In genomic region chr1:228777211-228777610, GRCh38 we compare ENCODE assay signal across 34 cellular contexts.
"Had no signal": no experiment of that assay in that cellular context is flagged by ENCODE, and none has a peak within 500 bp of the region (broad histone marks: within the 10 kb centered on the region; RNA-seq: fewer than 3 reads in every experiment).

No MANE protein-coding gene starts in this region.

- H3K27me3 ChIP-seq: MG63 had no signal

- H3K4me3 ChIP-seq: MG63 had no signal

- H3K9me3 ChIP-seq: MG63 had no signal

- DNase-seq: Karpas-422, Kasumi-1, MG63, MM.1S, MV-4-11, NCI-H1048, NCI-H1092, NCI-H1092 treated with DMSO at 0.1 percent for 48 hours, NCI-H1105, NCI-H1105 treated with DMSO at 0.1 percent for 48 hours, NCI-H1417, NCI-H1417 treated with DMSO at 0.1 percent for 48 hours, NCI-H1436, NCI-H1436 treated with DMSO at 0.1 percent for 48 hours, NCI-H146, NCI-H1694, NCI-H1694 treated with DMSO at 0.1 percent for 48 hours, NCI-H187, NCI-H187 treated with DMSO at 0.1 percent for 48 hours, NCI-H1930, NCI-H2029, NCI-H2029 treated with DMSO at 0.1 percent for 48 hours, NCI-H2081, NCI-H2081 treated with DMSO at 0.1 percent for 48 hours, NCI-H2107, NCI-H2171, NCI-H2171 treated with DMSO at 0.1 percent for 48 hours, NCI-H2227 treated with DMSO at 0.1 percent for 48 hours, NCI-H226, NCI-H345, NCI-H446, NCI-H446 treated with DMSO at 0.1 percent for 48 hours, NCI-H510A, NCI-H510A treated with DMSO at 0.1 percent for 48 hours had no signal

- H3K36me3 ChIP-seq: MG63 had no signal
